In genomic region chr15:65326844-65327243, GRCh38 we compare ENCODE assay signal across 19 cellular contexts. TPM values are rescaled to one million over a fixed set of nuclear protein-coding genes. Genes with fewer than 3 reads are reported as not detected.
DNase-seq lines count a peak whose midpoint lies in the region; ATAC-seq, FAIRE-seq and TF ChIP-seq lines count a peak whose summit lies in the region.
"Had no signal": no experiment of that assay in that cellular context is flagged by ENCODE, and none has a peak within 500 bp of the region (broad histone marks: within the 10 kb centered on the region; RNA-seq: fewer than 3 reads in every experiment).

No MANE protein-coding gene starts in this region.

- no peaks in the 10 kb centered on the region for H3K9me3 Mint-ChIP-seq in natural killer cell
- H3K9me3 Mint-ChIP-seq: H9, IgD-negative memory B cell had no signal

- no peaks in the 10 kb centered on the region for H3K36me3 ChIP-seq in BLaER1 treated with 17β-estradiol and CSF1 and Interleukin-3, amounts not matched to agents 10 nM and 100 nM
- H3K36me3 ChIP-seq in HEK293 (ENCODE audit: control insufficient read depth in 2 of 2, insufficient read depth in 1 of 2, low read length in 2 of 2) (no peaks in the 10 kb centered on the region), kidney (ENCODE audit: control insufficient read depth in 1 of 2, insufficient read depth in 2 of 2, low read length in 2 of 2) (no peaks in the 10 kb centered on the region), trophoblast cell (ENCODE audit: control insufficient read depth in 1 of 2, insufficient read depth in 2 of 2, low read length in 2 of 2) (peaks cover 39 to 41% of the 10 kb centered on the region in 2 experiments), WERI-Rb-1 (peaks cover 24% of the 10 kb centered on the region)
- H3K36me3 ChIP-seq: MG63 had no signal

- H2BK12ac ChIP-seq in trophoblast cell (ENCODE audit: low read length) = no peak overlapping the region

- H4K12ac ChIP-seq in trophoblast cell (ENCODE audit: low read depth, low read length) = no peak overlapping the region

- POLR2A ChIA-PET in HEK293 (lab: Yijun Ruan, JAX) = interaction anchor here (0.9 kb wide), 1 partner anchor 22 kb away, joined by 6 read pairs; the partner anchor contains the start of gene RNU5B-1

- WGBS in trophoblast cell (ENCODE audit: extremely low coverage, insufficient coverage, insufficient read length) = no CpG with 5 or more reads among the region's 3 CpGs

- H3K4me3 Mint-ChIP-seq in natural killer cell = no peak overlapping the region
- H3K4me3 Mint-ChIP-seq: H9, IgD-negative memory B cell had no signal

- no peak for FAIRE-seq in kidney (lab: Jason Lieb, UNC)
- FAIRE-seq: HTR-8/SVneo had no signal

- no peaks in the 10 kb centered on the region for H3K79me2 ChIP-seq in trophoblast cell (ENCODE audit: control insufficient read depth, insufficient read depth, low read length, poor library complexity)

- peaks cover 0 to 3% of the 10 kb centered on the region in 2 donors for H3K27me3 Mint-ChIP-seq in natural killer cell (ENCODE audit: low read depth in 2 of 2)

- CTCF ChIA-PET in HEK293 (lab: Yijun Ruan, JAX) = interaction anchor here (0.6 to 16.1 kb wide), 7 partner anchors 7 to 551 kb away, joined by 3 to 454 read pairs (median 4); partner anchors contain the start of gene IGDCC3

- H3K79me1 ChIP-seq in trophoblast cell (ENCODE audit: low read length) = peaks cover 5% of the 10 kb centered on the region

- peaks cover 0 to 15% (median 0%) of the 10 kb centered on the region in 11 experiments; a peak in 3 of 22 replicates for H4K20me1 ChIP-seq in BLaER1 treated with 17β-estradiol and CSF1 and Interleukin-3, amounts not matched to agents 10 nM and 100 nM

- no peak overlapping the region for H3K27ac Mint-ChIP-seq in natural killer cell
- H3K27ac Mint-ChIP-seq: IgD-negative memory B cell had no signal

- no peaks in the 10 kb centered on the region for H3K27me3 ChIP-seq in BLaER1 treated with 17β-estradiol and CSF1 and Interleukin-3, amounts not matched to agents 10 nM and 100 nM
- H3K27me3 ChIP-seq in trophoblast cell (ENCODE audit: insufficient read depth, low read length) = no peaks in the 10 kb centered on the region
- no peaks in the 10 kb centered on the region for H3K27me3 ChIP-seq in WERI-Rb-1 (ENCODE audit: insufficient read depth, low read depth, severe bottlenecking)
- H3K27me3 ChIP-seq: MG63 had no signal

- H2AFZ ChIP-seq in trophoblast cell (ENCODE audit: insufficient read depth, low read length, poor library complexity) = no peak overlapping the region

- H3K36me3 Mint-ChIP-seq in natural killer cell = no peaks in the 10 kb centered on the region

- peak; percentile 43 for DNase-seq in kidney
- no peak for DNase-seq in trophoblast cell
- no peak for DNase-seq in WERI-Rb-1
- no peak for DNase-seq in natural killer cell
- DNase-seq in NCI-H82 treated with DMSO at 0.1 percent for 48 hours (lab: John Stamatoyannopoulos, UW; ENCODE audit: unreplicated experiment) = no peak
- no peak for DNase-seq in ecto neural progenitor cell (ENCODE audit: low spot score)
- DNase-seq: Kasumi-1; MG63; NCI-H1048; NCI-H1436 treated with DMSO at 0.1 percent for 48 hours; NCI-H446 treated with DMSO at 0.1 percent for 48 hours; NK-92 treated with Interleukin-12 subunit alpha and Interleukin-12 subunit beta, amount 100 ng/mL, for 24 hours had no signal

- H3K4ac ChIP-seq in trophoblast cell (ENCODE audit: low read depth, low read length) = no peak overlapping the region

- no peak overlapping the region for H3K4me3 ChIP-seq in BLaER1 treated with 17β-estradiol and CSF1 and Interleukin-3, amounts not matched to agents 10 nM and 100 nM
- no peak overlapping the region for H3K4me3 ChIP-seq in HEK293 (ENCODE audit: low read depth, low read length)
- H3K4me3 ChIP-seq in kidney (ENCODE audit: low read length in 2 of 2) = no peak overlapping the region
- no peak overlapping the region for H3K4me3 ChIP-seq in trophoblast cell (ENCODE audit: low read depth, low read length)
- no peak overlapping the region for H3K4me3 ChIP-seq in WERI-Rb-1 (ENCODE audit: low read depth, low read length)
- H3K4me3 ChIP-seq: MG63, SK-N-MC had no signal

- no peak overlapping the region for H3K9ac ChIP-seq in BLaER1 treated with 17β-estradiol and CSF1 and Interleukin-3, amounts not matched to agents 10 nM and 100 nM
- H3K9ac ChIP-seq in kidney (ENCODE audit: low read length in 2 of 2) = no peak overlapping the region
- no peak overlapping the region for H3K9ac ChIP-seq in trophoblast cell (ENCODE audit: low read length)

- H2BK5ac ChIP-seq in trophoblast cell (ENCODE audit: low read depth, low read length, poor library complexity) = no peak overlapping the region

- intact Hi-C loops in kidney (cut with DNase I) (no loop called here), natural killer cell (cut with micrococcal nuclease) (no loop called here)

- H3K4me1 ChIP-seq in BLaER1 treated with 17β-estradiol and CSF1 and Interleukin-3, amounts not matched to agents 10 nM and 100 nM = peaks cover 0 to 38% (median 28%) of the 10 kb centered on the region in 10 experiments; a peak in 17 of 20 replicates
- no peaks in the 10 kb centered on the region for H3K4me1 ChIP-seq in HEK293 (ENCODE audit: control insufficient read depth, insufficient read depth, low read length)
- peaks cover 0 to 5% of the 10 kb centered on the region in 2 donors for H3K4me1 ChIP-seq in kidney (ENCODE audit: control insufficient read depth in 1 of 2, insufficient read depth in 1 of 2, low read depth in 1 of 2, low read length in 2 of 2)
- peaks cover 5 to 9% of the 10 kb centered on the region in 2 experiments for H3K4me1 ChIP-seq in trophoblast cell (ENCODE audit: control insufficient read depth in 1 of 2, insufficient read depth in 2 of 2, low read length in 2 of 2)

- H3K4me1 Mint-ChIP-seq in natural killer cell = no peaks in the 10 kb centered on the region

- no peak overlapping the region for H3K27ac ChIP-seq in BLaER1 treated with 17β-estradiol and CSF1 and Interleukin-3, amounts not matched to agents 10 nM and 100 nM
- H3K27ac ChIP-seq in HEK293 (ENCODE audit: extremely low read depth, low read depth, low read length) (no peak overlapping the region), kidney (ENCODE audit: low read depth in 2 of 2, low read length in 2 of 2) (no peak overlapping the region), trophoblast cell (ENCODE audit: low read depth, low read length) (peak overlapping the region; percentile 35), WERI-Rb-1 (no peak overlapping the region)
- H3K27ac ChIP-seq: SK-N-MC had no signal

- no peak for ATAC-seq in natural killer cell

- H3K9me3 ChIP-seq in BLaER1 treated with 17β-estradiol and CSF1 and Interleukin-3, amounts not matched to agents 10 nM and 100 nM (replicated peaks in 1 of 11) = no peaks in the 10 kb centered on the region
- H3K9me3 ChIP-seq in HEK293 (ENCODE audit: control insufficient read depth, insufficient read depth, low read depth, low read length) = no peaks in the 10 kb centered on the region
- H3K9me3 ChIP-seq in kidney (ENCODE audit: control insufficient read depth in 1 of 2, low read length in 2 of 2) = no peaks in the 10 kb centered on the region
- no peaks in the 10 kb centered on the region for H3K9me3 ChIP-seq in trophoblast cell (ENCODE audit: insufficient read depth, low read depth, low read length)
- no peaks in the 10 kb centered on the region for H3K9me3 ChIP-seq in WERI-Rb-1 (ENCODE audit: severe bottlenecking)
- H3K9me3 ChIP-seq: MG63 had no signal

- H4K91ac ChIP-seq in trophoblast cell (ENCODE audit: low read depth, low read length) = no peak overlapping the region

- H3K18ac ChIP-seq in trophoblast cell (ENCODE audit: low read length) = no peak overlapping the region

- no peak overlapping the region for H3K23ac ChIP-seq in trophoblast cell (ENCODE audit: low read length)

- H2BK120ac ChIP-seq in trophoblast cell (ENCODE audit: insufficient read depth, low read length, poor library complexity) = no peak overlapping the region

- TF ChIP-seq CTCF in HEK293 (tag by site-specific recombination; IDR thresholded peaks at IDR 0.05) = no peak
- TF ChIP-seq CTCF in kidney (IDR thresholded peaks at IDR 0.05; ENCODE audit: borderline replicate concordance, extremely low read depth, insufficient read depth) = no peak
- TF ChIP-seq CTCF in WERI-Rb-1 (IDR thresholded peaks at IDR 0.05; ENCODE audit: low read depth, low read length) = no peak
- TF ChIP-seq CTCF in natural killer cell (IDR thresholded peaks at IDR 0.05) = no peak

- H3K4me2 ChIP-seq in BLaER1 treated with 17β-estradiol and CSF1 and Interleukin-3, amounts not matched to agents 10 nM and 100 nM = peak overlapping the region in 9 of 11 experiments; percentile 36 to 81 (median 57); a peak in 17 of 22 replicates
- H3K4me2 ChIP-seq in trophoblast cell (ENCODE audit: low read length) = no peak overlapping the region

- H3K14ac ChIP-seq in trophoblast cell (ENCODE audit: low read length) = no peak overlapping the region

- H2AK5ac ChIP-seq in trophoblast cell (ENCODE audit: low read length) = no peak overlapping the region

- no peak overlapping the region for H4K8ac ChIP-seq in trophoblast cell (ENCODE audit: low read depth, low read length)

TF ChIP-seq in HEK293, 187 proteins besides CTCF, POLR2A, EP300 and RAD21:
- TF ChIP-seq KLF1 (tag by site-specific recombination; IDR thresholded peaks at IDR 0.05) (peak; percentile 32; the same call in 1 of the 2 replicates), EGR2 (tag by site-specific recombination; IDR thresholded peaks at IDR 0.05; ENCODE audit: low read depth) (no peak)
TF ChIP-seq in HEK293: peak in this region for 1.

RNA-seq across cellular contexts. Expression of gene RNU5B-1, which starts 22.4 kb away (rescaled TPM):
- total RNA-seq in kidney = 54.0 TPM
- not detected for polyA plus RNA-seq in kidney (ENCODE audit: insufficient read depth, low read depth, low replicate concordance)
- polyA plus RNA-seq in trophoblast cell (2013) = not detected in 2 replicates
- total RNA-seq in natural killer cell = 10 to 100 TPM in 1 of 3 donors, not detected in 2; 15.0 TPM
- total RNA-seq: A673, H9 had no signal
- polyA plus RNA-seq: IgD-negative memory B cell had no signal

RNA-seq across cellular contexts. Expression of gene RNU5A-1, which starts 31.0 kb away (rescaled TPM):
- not detected for total RNA-seq in kidney
- polyA plus RNA-seq in kidney (ENCODE audit: insufficient read depth, low read depth, low replicate concordance) = not detected
- not detected in 2 replicates for polyA plus RNA-seq in trophoblast cell (2013)
- not detected for total RNA-seq in natural killer cell
- total RNA-seq: A673, H9 had no signal
- polyA plus RNA-seq: IgD-negative memory B cell had no signal

RNA-seq across cellular contexts. Expression of gene PARP16, which starts 40.2 kb away (rescaled TPM):
- total RNA-seq in kidney (7.8 TPM), natural killer cell (10 to 100 TPM; 11.7 to 19.3 (median 16.4) TPM)
- polyA plus RNA-seq in kidney (ENCODE audit: insufficient read depth, low read depth, low replicate concordance) = 7.0 TPM
- polyA plus RNA-seq in trophoblast cell (2013) = 3.5 and 3.9 TPM in 2 replicates

RNA-seq across cellular contexts. Expression of gene IGDCC3, which starts 51.0 kb away (rescaled TPM):
- total RNA-seq in kidney (0.22 TPM), natural killer cell (not detected)
- polyA plus RNA-seq in kidney (ENCODE audit: insufficient read depth, low read depth, low replicate concordance) = 0.49 TPM
- polyA plus RNA-seq in trophoblast cell (2013) = 144 and 157 TPM in 2 replicates
- polyA plus RNA-seq: IgD-negative memory B cell had no signal

Comparison
In these comparisons a context has a peak if more than half of its experiments do, and no peak if none do; other contexts are left out.
1. RNA of gene RNU5A-1, which starts 31.0 kb away (total RNA-seq): not detected in kidney (single experiment); not detected in natural killer cell; every median in the first group is over 10 times any median in the second.